2 cellular contexts compared by ENCODE assay signal in the genomic region with DNA sequence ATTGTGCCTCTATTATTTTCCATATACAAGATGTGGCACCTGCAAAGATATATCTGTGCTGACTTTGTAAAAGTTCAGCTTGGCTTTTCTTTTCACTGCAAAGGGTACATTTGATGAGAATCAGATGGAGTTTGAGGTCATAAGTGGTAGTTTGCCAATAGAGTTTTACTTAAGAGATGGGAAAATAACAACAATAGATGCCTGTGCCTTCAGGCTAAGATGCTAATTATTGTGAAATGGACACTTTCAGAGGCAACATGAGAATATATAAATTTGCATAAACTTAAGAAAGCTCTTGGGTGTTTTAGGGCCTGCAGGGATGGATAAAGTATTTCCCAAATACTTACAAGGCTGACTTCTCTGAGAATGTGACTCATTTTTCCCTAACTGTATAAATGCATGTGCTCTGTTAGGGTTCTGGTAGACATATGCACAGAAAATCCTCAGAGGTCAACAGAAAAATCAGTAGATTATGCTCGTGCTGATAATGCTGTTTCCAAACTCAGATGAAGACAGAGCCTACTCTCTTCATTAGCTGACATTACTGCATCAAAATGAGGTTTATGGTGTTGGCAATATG.
TF ChIP-seq lines count a peak whose summit lies in the region.

No MANE protein-coding gene starts in this region.

TF ChIP-seq in SK-N-SH, 30 proteins besides CTCF, POLR2A, EP300 and RAD21 (continued from another document):
- TF ChIP-seq, protein P1, sequence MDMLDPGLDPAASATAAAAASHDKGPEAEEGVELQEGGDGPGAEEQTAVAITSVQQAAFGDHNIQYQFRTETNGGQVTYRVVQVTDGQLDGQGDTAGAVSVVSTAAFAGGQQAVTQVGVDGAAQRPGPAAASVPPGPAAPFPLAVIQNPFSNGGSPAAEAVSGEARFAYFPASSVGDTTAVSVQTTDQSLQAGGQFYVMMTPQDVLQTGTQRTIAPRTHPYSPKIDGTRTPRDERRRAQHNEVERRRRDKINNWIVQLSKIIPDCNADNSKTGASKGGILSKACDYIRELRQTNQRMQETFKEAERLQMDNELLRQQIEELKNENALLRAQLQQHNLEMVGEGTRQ (IDR thresholded peaks at IDR 0.05; ENCODE audit: borderline replicate concordance, low read depth, low read length): no peak
- peak; percentile 26; the same call in 1 of the 2 replicates for TF ChIP-seq TCF12 (IDR thresholded peaks at IDR 0.05)
- no peak for TF ChIP-seq MXI1 (IDR thresholded peaks at IDR 0.05; ENCODE audit: low read depth, low read length)
- TF ChIP-seq EZH2phosphoT487 (IDR thresholded peaks at IDR 0.05; ENCODE audit: borderline replicate concordance, low read depth): no peak

TF ChIP-seq in SK-N-SH treated with all-trans-retinoic acid at 6 μM for 48 hours, 23 proteins besides CTCF, POLR2A, EP300 and RAD21 (continued from another document):
- TF ChIP-seq, protein P2, sequence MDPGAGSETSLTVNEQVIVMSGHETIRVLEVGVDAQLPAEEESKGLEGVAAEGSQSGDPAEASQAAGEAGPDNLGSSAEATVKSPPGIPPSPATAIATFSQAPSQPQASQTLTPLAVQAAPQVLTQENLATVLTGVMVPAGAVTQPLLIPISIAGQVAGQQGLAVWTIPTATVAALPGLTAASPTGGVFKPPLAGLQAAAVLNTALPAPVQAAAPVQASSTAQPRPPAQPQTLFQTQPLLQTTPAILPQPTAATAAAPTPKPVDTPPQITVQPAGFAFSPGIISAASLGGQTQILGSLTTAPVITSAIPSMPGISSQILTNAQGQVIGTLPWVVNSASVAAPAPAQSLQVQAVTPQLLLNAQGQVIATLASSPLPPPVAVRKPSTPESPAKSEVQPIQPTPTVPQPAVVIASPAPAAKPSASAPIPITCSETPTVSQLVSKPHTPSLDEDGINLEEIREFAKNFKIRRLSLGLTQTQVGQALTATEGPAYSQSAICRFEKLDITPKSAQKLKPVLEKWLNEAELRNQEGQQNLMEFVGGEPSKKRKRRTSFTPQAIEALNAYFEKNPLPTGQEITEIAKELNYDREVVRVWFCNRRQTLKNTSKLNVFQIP (CRISPR knock-in tag; IDR thresholded peaks at IDR 0.05; ENCODE audit: borderline replicate concordance, low read depth): no peak
- TF ChIP-seq, protein P3, sequence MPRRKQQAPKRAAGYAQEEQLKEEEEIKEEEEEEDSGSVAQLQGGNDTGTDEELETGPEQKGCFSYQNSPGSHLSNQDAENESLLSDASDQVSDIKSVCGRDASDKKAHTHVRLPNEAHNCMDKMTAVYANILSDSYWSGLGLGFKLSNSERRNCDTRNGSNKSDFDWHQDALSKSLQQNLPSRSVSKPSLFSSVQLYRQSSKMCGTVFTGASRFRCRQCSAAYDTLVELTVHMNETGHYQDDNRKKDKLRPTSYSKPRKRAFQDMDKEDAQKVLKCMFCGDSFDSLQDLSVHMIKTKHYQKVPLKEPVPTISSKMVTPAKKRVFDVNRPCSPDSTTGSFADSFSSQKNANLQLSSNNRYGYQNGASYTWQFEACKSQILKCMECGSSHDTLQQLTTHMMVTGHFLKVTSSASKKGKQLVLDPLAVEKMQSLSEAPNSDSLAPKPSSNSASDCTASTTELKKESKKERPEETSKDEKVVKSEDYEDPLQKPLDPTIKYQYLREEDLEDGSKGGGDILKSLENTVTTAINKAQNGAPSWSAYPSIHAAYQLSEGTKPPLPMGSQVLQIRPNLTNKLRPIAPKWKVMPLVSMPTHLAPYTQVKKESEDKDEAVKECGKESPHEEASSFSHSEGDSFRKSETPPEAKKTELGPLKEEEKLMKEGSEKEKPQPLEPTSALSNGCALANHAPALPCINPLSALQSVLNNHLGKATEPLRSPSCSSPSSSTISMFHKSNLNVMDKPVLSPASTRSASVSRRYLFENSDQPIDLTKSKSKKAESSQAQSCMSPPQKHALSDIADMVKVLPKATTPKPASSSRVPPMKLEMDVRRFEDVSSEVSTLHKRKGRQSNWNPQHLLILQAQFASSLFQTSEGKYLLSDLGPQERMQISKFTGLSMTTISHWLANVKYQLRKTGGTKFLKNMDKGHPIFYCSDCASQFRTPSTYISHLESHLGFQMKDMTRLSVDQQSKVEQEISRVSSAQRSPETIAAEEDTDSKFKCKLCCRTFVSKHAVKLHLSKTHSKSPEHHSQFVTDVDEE (CRISPR knock-in tag; IDR thresholded peaks at IDR 0.05): no peak
- no peak for TF ChIP-seq BACH2 (CRISPR knock-in tag; IDR thresholded peaks at IDR 0.05; ENCODE audit: borderline replicate concordance)
